ENCODE assay signal across 25 cellular contexts in genomic region chr2:185643434-185643833, GRCh38.
DNase-seq lines count a peak whose midpoint lies in the region; ATAC-seq and TF ChIP-seq lines count a peak whose summit lies in the region.
"Had no signal": no experiment of that assay in that cellular context is flagged by ENCODE, and none has a peak within 500 bp of the region (broad histone marks: within the 10 kb centered on the region; RNA-seq: fewer than 3 reads in every experiment).

No MANE protein-coding gene starts in this region.

- peak overlapping the region; percentile 34 for H3K27ac ChIP-seq in cardiac muscle cell
- H3K27ac ChIP-seq: dorsolateral prefrontal cortex, left lung, parathyroid adenoma, SJSA1 had no signal

- H3K4me3 Mint-ChIP-seq in activated T-cell treated with anti-CD3 and anti-CD28 coated beads, Interleukin-2, amount 50 U/mL, for 72 hours: no peak overlapping the region
- H3K4me3 Mint-ChIP-seq: activated B cell treated with CpG ODN at 0.5 μM for 24 hours; activated CD4-positive, alpha-beta T cell treated with anti-CD3 and anti-CD28 coated beads, Interleukin-2, amount 10 ng/mL, durations not matched to agents 7 days and 5 days; CD4-positive, CD25-positive, alpha-beta regulatory T cell had no signal

- H3K27me3 ChIP-seq in cardiac muscle cell (no peaks in the 10 kb centered on the region), kidney epithelial cell (ENCODE audit: control insufficient read depth, insufficient read depth, low read length) (no peaks in the 10 kb centered on the region)
- H3K27me3 ChIP-seq: dorsolateral prefrontal cortex, left lung, SJSA1 had no signal

- H3K4me1 Mint-ChIP-seq in activated T-cell treated with anti-CD3 and anti-CD28 coated beads, Interleukin-2, amount 50 U/mL, for 72 hours (ENCODE audit: low read depth): no peaks in the 10 kb centered on the region
- H3K4me1 Mint-ChIP-seq: activated B cell treated with CpG ODN at 0.5 μM for 24 hours; activated CD4-positive, alpha-beta T cell treated with anti-CD3 and anti-CD28 coated beads, Interleukin-2, amount 10 ng/mL, durations not matched to agents 7 days and 5 days; CD4-positive, CD25-positive, alpha-beta regulatory T cell had no signal

- no peak overlapping the region for H3K27ac Mint-ChIP-seq in activated T-cell treated with anti-CD3 and anti-CD28 coated beads, Interleukin-2, amount 50 U/mL, for 72 hours
- H3K27ac Mint-ChIP-seq: activated B cell treated with CpG ODN at 0.5 μM for 24 hours; activated CD4-positive, alpha-beta T cell treated with anti-CD3 and anti-CD28 coated beads, Interleukin-2, amount 10 ng/mL, durations not matched to agents 7 days and 5 days; CD4-positive, CD25-positive, alpha-beta regulatory T cell had no signal

- peaks cover 0 to 2% of the 10 kb centered on the region in 2 donors for H3K9me3 Mint-ChIP-seq in activated T-cell treated with anti-CD3 and anti-CD28 coated beads, Interleukin-2, amount 50 U/mL, for 72 hours
- H3K9me3 Mint-ChIP-seq: activated B cell treated with CpG ODN at 0.5 μM for 24 hours; activated CD4-positive, alpha-beta T cell treated with anti-CD3 and anti-CD28 coated beads, Interleukin-2, amount 10 ng/mL, durations not matched to agents 7 days and 5 days had no signal

- intact Hi-C loops in Right ventricle myocardium superior (cut with DNase I): no loop called here

- H3K4me3 ChIP-seq in cardiac muscle cell (no peak overlapping the region), kidney epithelial cell (ENCODE audit: low read depth, low read length) (no peak overlapping the region)
- H3K4me3 ChIP-seq: dorsolateral prefrontal cortex, left lung, SJSA1, smooth muscle cell had no signal

- H3K27me3 Mint-ChIP-seq in activated T-cell treated with anti-CD3 and anti-CD28 coated beads, Interleukin-2, amount 50 U/mL, for 72 hours (ENCODE audit: low read depth): no peaks in the 10 kb centered on the region
- H3K27me3 Mint-ChIP-seq: activated B cell treated with CpG ODN at 0.5 μM for 24 hours; activated CD4-positive, alpha-beta T cell treated with anti-CD3 and anti-CD28 coated beads, Interleukin-2, amount 10 ng/mL, durations not matched to agents 7 days and 5 days; CD4-positive, CD25-positive, alpha-beta regulatory T cell had no signal

- peaks cover 7% of the 10 kb centered on the region for H3K4me1 ChIP-seq in cardiac muscle cell (ENCODE audit: low read depth)
- H3K4me1 ChIP-seq: left lung, parathyroid adenoma, SJSA1 had no signal

- TF ChIP-seq CTCF in cardiac muscle cell (IDR thresholded peaks at IDR 0.05; ENCODE audit: low read depth, low read length): no peak
- TF ChIP-seq CTCF in kidney epithelial cell (IDR thresholded peaks at IDR 0.05; ENCODE audit: insufficient read depth, low read length, poor library complexity, severe bottlenecking): no peak

- DNase-seq in cardiac muscle cell (ENCODE audit: low read depth in 1 of 2, low spot score in 1 of 2) (peak in 1 of 2 donors; percentile 6), Right ventricle myocardium superior (no peak), RPMI8226 (peak; percentile 45), kidney epithelial cell (ENCODE audit: low read depth) (peak; percentile 4), NCI-H510A (lab: John Stamatoyannopoulos, UW) (no peak)
- DNase-seq in activated T-cell treated with anti-CD3 and anti-CD28 coated beads, Interleukin-2, amount 50 U/mL, for 72 hours: no peak
- DNase-seq in activated naive CD4-positive, alpha-beta T cell treated with anti-CD3 and anti-CD28 coated beads, Interleukin-2, amount 50 U/mL, for 16 hours: no peak
- DNase-seq: activated B cell treated with CpG ODN at 0.5 μM for 24 hours; activated CD4-positive, alpha-beta T cell treated with anti-CD3 and anti-CD28 coated beads, Interleukin-2, amount 10 ng/mL, durations not matched to agents 7 days and 5 days; activated effector memory CD4-positive, alpha-beta T cell treated with anti-CD3 and anti-CD28 coated beads, Interleukin-2, amount 50 U/mL, for 16 hours; AML-193; Calu3; CD4-positive, CD25-positive, alpha-beta regulatory T cell; dorsolateral prefrontal cortex; hypothalamus; IMR-90; left lung; mesenchymal stem cell; stimulated activated naive CD8-positive, alpha-beta T cell treated with anti-CD3 and anti-CD28 coated beads, Interleukin-15, Interleukin-2, amounts not matched to agents 100 U/mL and 50 U/mL, for 24 hours; T-helper 1 cell had no signal

- no peaks in the 10 kb centered on the region for H3K36me3 Mint-ChIP-seq in activated T-cell treated with anti-CD3 and anti-CD28 coated beads, Interleukin-2, amount 50 U/mL, for 72 hours (ENCODE audit: insufficient read depth in 2 of 2)
- H3K36me3 Mint-ChIP-seq: CD4-positive, CD25-positive, alpha-beta regulatory T cell had no signal

- ATAC-seq in Right ventricle myocardium superior (ENCODE audit: poor library complexity): no peak
- no peak for ATAC-seq in HG02678 (IDR thresholded peaks at IDR 0.05; ENCODE audit: unreplicated experiment)
- no peak for ATAC-seq in activated T-cell treated with anti-CD3 and anti-CD28 coated beads, Interleukin-2, amount 50 U/mL, for 72 hours (replicated peaks in 1 of 2)
- ATAC-seq: HCT116; left lung; stimulated activated naive CD8-positive, alpha-beta T cell treated with anti-CD3 and anti-CD28 coated beads, Interleukin-15, Interleukin-2, amounts not matched to agents 100 U/mL and 50 U/mL, for 24 hours had no signal

- no peaks in the 10 kb centered on the region for H3K36me3 ChIP-seq in cardiac muscle cell
- H3K36me3 ChIP-seq in kidney epithelial cell (ENCODE audit: control insufficient read depth, insufficient read depth, low read length): no peaks in the 10 kb centered on the region
- H3K36me3 ChIP-seq: left lung, SJSA1 had no signal

- no peaks in the 10 kb centered on the region for H3K9me3 ChIP-seq in cardiac muscle cell (ENCODE audit: low read depth)
- H3K9me3 ChIP-seq: left lung, SJSA1 had no signal

Comparison
In these comparisons a context has a peak if more than half of its experiments do, and no peak if none do; other contexts are left out.
1. DNase-seq: peak in RPMI8226 (single experiment) and kidney epithelial cell (single experiment); none in Right ventricle myocardium superior (single experiment), activated T-cell treated with anti-CD3 and anti-CD28 coated beads, Interleukin-2, amount 50 U/mL, for 72 hours (0 of 2), NCI-H510A (single experiment) and activated naive CD4-positive, alpha-beta T cell treated with anti-CD3 and anti-CD28 coated beads, Interleukin-2, amount 50 U/mL, for 16 hours (single experiment).